In genomic region chr1:77683836-77684148, GRCh38 we compare ENCODE assay signal across 8 cellular contexts. TPM values are rescaled to one million over a fixed set of nuclear protein-coding genes. Genes with fewer than 3 reads are reported as not detected.
DNase-seq lines count a peak whose midpoint lies in the region; ATAC-seq and TF ChIP-seq lines count a peak whose summit lies in the region.

No MANE protein-coding gene starts in this region.

- no peak for ATAC-seq in SK-N-SH treated with all-trans-retinoic acid at 6 μM for 48 hours
- no peak for ATAC-seq in HG03159 (IDR thresholded peaks at IDR 0.05; ENCODE audit: unreplicated experiment)

- H3K27me3 Mint-ChIP-seq in activated T-helper 1 cell treated with anti-CD3 and anti-CD28 coated beads, Interleukin-12 subunit alpha, Interleukin-12 subunit beta, Interleukin-2, Interleukin-4 antibody, amounts not matched to agents 30 ng/mL and 10 ng/mL and 1 ng/mL, durations not matched to agents 14 hours and 24 hours and 36 hours (ENCODE audit: insufficient read depth) = no peaks in the 10 kb centered on the region
- peaks cover 6 to 14% (median 8%) of the 10 kb centered on the region in 3 donors for H3K27me3 Mint-ChIP-seq in immature natural killer cell (ENCODE audit: low read depth in 3 of 3)

- CTCF ChIA-PET in SK-N-SH (lab: Yijun Ruan, JAX) = interaction anchor here (0.6 to 2.1 kb wide), 11 partner anchors 10 to 748 kb away, joined by 3 to 11 read pairs (median 4); no protein-coding TSS in a partner anchor

- POLR2A ChIA-PET in SK-N-SH (lab: Yijun Ruan, JAX) = interaction anchor here (0.7 to 1.7 kb wide), 3 partner anchors 61 to 144 kb away, joined by 3 to 8 read pairs (median 4); partner anchors contain the start of gene MIGA1

- H3K27ac ChIP-seq in SK-N-SH (ENCODE audit: low read depth in 2 of 2, low read length in 1 of 2) (peak overlapping the region; percentile 97 to 99), substantia nigra (ENCODE audit: low read depth, low read length, poor library complexity, severe bottlenecking) (peak overlapping the region; percentile 95)

- H3K4me2 ChIP-seq in SK-N-SH = peak overlapping the region; percentile 82

- peak overlapping the region; percentile 94 for H2AFZ ChIP-seq in SK-N-SH (ENCODE audit: low read depth)

- intact Hi-C loops in activated T-helper 1 cell treated with anti-CD3 and anti-CD28 coated beads, Interleukin-12 subunit alpha, Interleukin-12 subunit beta, Interleukin-2, Interleukin-4 antibody, amounts not matched to agents 30 ng/mL and 10 ng/mL and 1 ng/mL, durations not matched to agents 14 hours and 24 hours and 36 hours (cut with micrococcal nuclease) = loop anchor here (1.0 to 10.0 kb wide), 10 partner anchors 76 to 1897 kb away; partner anchors contain the start of genes DNAJB4, IFI44L, MIGA1 and PIGK

- no peaks in the 10 kb centered on the region for H3K9me3 Mint-ChIP-seq in activated T-helper 1 cell treated with anti-CD3 and anti-CD28 coated beads, Interleukin-12 subunit alpha, Interleukin-12 subunit beta, Interleukin-2, Interleukin-4 antibody, amounts not matched to agents 30 ng/mL and 10 ng/mL and 1 ng/mL, durations not matched to agents 14 hours and 24 hours and 36 hours
- no peaks in the 10 kb centered on the region for H3K9me3 Mint-ChIP-seq in immature natural killer cell

- peaks cover 22% of the 10 kb centered on the region for H3F3A ChIP-seq in SK-N-SH (replicated peaks; ENCODE audit: insufficient read depth)

- H3K9me3 ChIP-seq in SK-N-SH = no peaks in the 10 kb centered on the region

- peaks cover 3% of the 10 kb centered on the region for H3K36me3 Mint-ChIP-seq in activated T-helper 1 cell treated with anti-CD3 and anti-CD28 coated beads, Interleukin-12 subunit alpha, Interleukin-12 subunit beta, Interleukin-2, Interleukin-4 antibody, amounts not matched to agents 30 ng/mL and 10 ng/mL and 1 ng/mL, durations not matched to agents 14 hours and 24 hours and 36 hours (ENCODE audit: low read depth)
- H3K36me3 Mint-ChIP-seq in immature natural killer cell = no peaks in the 10 kb centered on the region

- peaks cover 7% of the 10 kb centered on the region; the same call in 1 of the 2 replicates for H4K20me1 ChIP-seq in SK-N-SH (ENCODE audit: insufficient read depth)

- H3K9ac ChIP-seq in SK-N-SH = peak overlapping the region; percentile 88

- peak overlapping the region; percentile 96 for H3K4me3 Mint-ChIP-seq in activated T-helper 1 cell treated with anti-CD3 and anti-CD28 coated beads, Interleukin-12 subunit alpha, Interleukin-12 subunit beta, Interleukin-2, Interleukin-4 antibody, amounts not matched to agents 30 ng/mL and 10 ng/mL and 1 ng/mL, durations not matched to agents 14 hours and 24 hours and 36 hours
- peak overlapping the region; percentile 89 to 96 (median 94) for H3K4me3 Mint-ChIP-seq in immature natural killer cell

- peak overlapping the region; percentile 95 for H3K27ac Mint-ChIP-seq in activated T-helper 1 cell treated with anti-CD3 and anti-CD28 coated beads, Interleukin-12 subunit alpha, Interleukin-12 subunit beta, Interleukin-2, Interleukin-4 antibody, amounts not matched to agents 30 ng/mL and 10 ng/mL and 1 ng/mL, durations not matched to agents 14 hours and 24 hours and 36 hours
- peak overlapping the region; percentile 93 to 98 (median 96) for H3K27ac Mint-ChIP-seq in immature natural killer cell

- peaks cover 12 to 16% of the 10 kb centered on the region in 2 experiments; a peak in 3 of 4 replicates for H3K4me1 ChIP-seq in SK-N-SH (ENCODE audit: control insufficient read depth in 1 of 2, insufficient read depth in 2 of 2, low read depth in 1 of 2, low read length in 1 of 2)

- H3K79me2 ChIP-seq in SK-N-SH (ENCODE audit: insufficient read depth) = peaks cover 37% of the 10 kb centered on the region

- DNase-seq in SK-N-SH = no peak
- DNase-seq in activated T-helper 1 cell treated with anti-CD3 and anti-CD28 coated beads, Interleukin-12 subunit alpha, Interleukin-12 subunit beta, Interleukin-2, Interleukin-4 antibody, amounts not matched to agents 30 ng/mL and 10 ng/mL and 1 ng/mL, durations not matched to agents 14 hours and 24 hours and 36 hours (ENCODE audit: low spot score) = no peak
- no peak for DNase-seq in immature natural killer cell
- DNase-seq in substantia nigra (lab: John Stamatoyannopoulos, UW) = peak in 1 of 49 donors; percentile 42
- no peak for DNase-seq in germinal center (ENCODE audit: low spot score)
- DNase-seq in central memory CD4-positive, alpha-beta T cell = no peak

- H3K9me2 ChIP-seq in SK-N-SH = no peaks in the 10 kb centered on the region

- TF ChIP-seq EP300 in SK-N-SH (IDR thresholded peaks at IDR 0.05; ENCODE audit: borderline replicate concordance in 1 of 2, low read depth in 1 of 2, low read length in 1 of 2) = no peak

- TF ChIP-seq RAD21 in SK-N-SH (IDR thresholded peaks at IDR 0.05; ENCODE audit: low read length) = no peak

- peaks cover 25% of the 10 kb centered on the region for H3K4me1 Mint-ChIP-seq in activated T-helper 1 cell treated with anti-CD3 and anti-CD28 coated beads, Interleukin-12 subunit alpha, Interleukin-12 subunit beta, Interleukin-2, Interleukin-4 antibody, amounts not matched to agents 30 ng/mL and 10 ng/mL and 1 ng/mL, durations not matched to agents 14 hours and 24 hours and 36 hours (ENCODE audit: low read depth)
- H3K4me1 Mint-ChIP-seq in immature natural killer cell = peaks cover 37 to 39% of the 10 kb centered on the region in 2 donors

- no peaks in the 10 kb centered on the region for H3K27me3 ChIP-seq in SK-N-SH (ENCODE audit: insufficient read depth)

- 3% methylated on average over 9 of the region's 9 CpGs for WGBS in SK-N-SH (ENCODE audit: low lambda C conversion rate)

- TF ChIP-seq CTCF in SK-N-SH (IDR thresholded peaks at IDR 0.05) = no peak

- H3K4me3 ChIP-seq in SK-N-SH (ENCODE audit: low read depth in 2 of 2, low read length in 1 of 2) = peak overlapping the region; percentile 72 to 94

- H3K36me3 ChIP-seq in SK-N-SH (replicated peaks in 1 of 2; ENCODE audit: control insufficient read depth in 1 of 2, insufficient read depth in 2 of 2, low read length in 1 of 2) = peaks cover 0 to 13% of the 10 kb centered on the region in 2 experiments

TF ChIP-seq in SK-N-SH, 30 proteins besides CTCF, POLR2A, EP300 and RAD21 (continues in another document):
- no peak for TF ChIP-seq CHD2 (IDR thresholded peaks at IDR 0.05; ENCODE audit: low read length, partially characterized antibody)
- no peak for TF ChIP-seq ZBTB33 (IDR thresholded peaks at IDR 0.05; ENCODE audit: borderline replicate concordance, low read depth)
- TF ChIP-seq EZH2phosphoT487 (IDR thresholded peaks at IDR 0.05; ENCODE audit: borderline replicate concordance, low read depth) = no peak
- TF ChIP-seq MXI1 (IDR thresholded peaks at IDR 0.05; ENCODE audit: low read depth, low read length) = no peak
- TF ChIP-seq RFX5 (IDR thresholded peaks at IDR 0.05; ENCODE audit: low read length) = no peak

TF ChIP-seq in SK-N-SH treated with all-trans-retinoic acid at 6 μM for 48 hours, 23 proteins besides CTCF, POLR2A, EP300 and RAD21:
- TF ChIP-seq ZNF8 (CRISPR knock-in tag; IDR thresholded peaks at IDR 0.05) (no peak), TCF4 (CRISPR knock-in tag; IDR thresholded peaks at IDR 0.05; ENCODE audit: borderline replicate concordance) (no peak), ARNTL (CRISPR knock-in tag; IDR thresholded peaks at IDR 0.05; ENCODE audit: borderline replicate concordance, low read depth) (no peak), ZFP3 (CRISPR knock-in tag; IDR thresholded peaks at IDR 0.05) (no peak), PPARA (CRISPR knock-in tag; IDR thresholded peaks at IDR 0.05; ENCODE audit: borderline replicate concordance) (no peak), OSR1 (CRISPR knock-in tag; IDR thresholded peaks at IDR 0.05) (no peak), CSRNP3 (CRISPR knock-in tag; IDR thresholded peaks at IDR 0.05) (no peak), RARB (CRISPR knock-in tag; IDR thresholded peaks at IDR 0.05) (no peak), TOX (CRISPR knock-in tag; IDR thresholded peaks at IDR 0.05; ENCODE audit: borderline replicate concordance) (no peak), CREB5 (CRISPR knock-in tag; IDR thresholded peaks at IDR 0.05; ENCODE audit: low read depth) (no peak), ZFP30 (CRISPR knock-in tag; IDR thresholded peaks at IDR 0.05) (no peak)

RNA-seq across cellular contexts. Expression of gene ZZZ3, which starts 1.3 kb away (rescaled TPM):
- polyA plus RNA-seq in SK-N-SH (2012; rRNA removed) (14.2 and 17.2 TPM in 2 replicates), immature natural killer cell (10 to 100 TPM in 2 of 3 donors, 1 to 10 TPM in 1; 8.8 to 25.8 (median 12.8) TPM)
- polyA plus RNA-seq in SK-N-SH (2012; cell fraction: cytosol; rRNA removed) = 20.0 and 22.2 TPM in 2 replicates
- polyA plus RNA-seq in SK-N-SH (2012; cell fraction: nucleus; rRNA removed) = 13.2 and 31.6 TPM in 2 replicates
- 41.8 and 47.8 TPM in 2 replicates for total RNA-seq in activated T-helper 1 cell treated with anti-CD3 and anti-CD28 coated beads, Interleukin-12 subunit alpha, Interleukin-12 subunit beta, Interleukin-2, Interleukin-4 antibody, amounts not matched to agents 30 ng/mL and 10 ng/mL and 1 ng/mL, durations not matched to agents 14 hours and 24 hours and 36 hours
